1 cellular context compared by ENCODE assay signal in genomic region chr19:17424743-17425365, GRCh38.
TF ChIP-seq lines count a peak whose summit lies in the region.

No MANE protein-coding gene starts in this region.

TF ChIP-seq in GM23338, 12 proteins besides CTCF, POLR2A, EP300 and RAD21:
- TF ChIP-seq ZNF331 (CRISPR knock-in tag; IDR thresholded peaks at IDR 0.05; ENCODE audit: low read depth) (no peak), CREB1 (CRISPR knock-in tag; IDR thresholded peaks at IDR 0.05; ENCODE audit: low read depth) (peak; percentile 60), POLR2AphosphoS5 (IDR thresholded peaks at IDR 0.05; ENCODE audit: low read depth) (peak; percentile 35; the same call in 1 of the 2 replicates)
